25 cellular contexts compared by ENCODE assay signal in the genomic region with DNA sequence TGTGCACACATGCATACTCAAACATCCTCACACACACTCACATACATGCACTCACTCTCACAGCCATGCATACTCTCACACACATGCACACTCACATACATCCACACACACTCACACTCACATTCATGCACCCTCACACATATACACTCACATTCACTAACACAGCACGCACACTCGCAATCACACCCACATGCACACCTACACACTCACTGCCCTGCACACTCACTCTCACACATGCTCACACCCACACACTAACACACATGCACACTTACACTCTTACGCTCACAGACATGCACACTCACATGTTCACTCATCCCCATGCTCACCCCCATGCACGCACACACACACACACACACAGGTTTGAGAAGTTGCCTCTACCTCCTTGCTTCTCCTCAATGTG.
DNase-seq lines count a peak whose midpoint lies in the region; ATAC-seq, FAIRE-seq and TF ChIP-seq lines count a peak whose summit lies in the region.
"Had no signal": no experiment of that assay in that cellular context is flagged by ENCODE, and none has a peak within 500 bp of the region (broad histone marks: within the 10 kb centered on the region; RNA-seq: fewer than 3 reads in every experiment).

No MANE protein-coding gene starts in this region.

- H3K36me3 Mint-ChIP-seq in neural progenitor cell: no peaks in the 10 kb centered on the region
- H3K36me3 Mint-ChIP-seq: CD4-positive, CD25-positive, alpha-beta regulatory T cell; CD8-positive, alpha-beta T cell had no signal

- no peak for DNase-seq in HepG2 (ENCODE audit: low spot score)
- DNase-seq in right lobe of liver: no peak
- DNase-seq in bronchial epithelial cell (ENCODE audit: low read depth): no peak
- no peak for DNase-seq in neural progenitor cell (ENCODE audit: low spot score)
- no peak for DNase-seq in NOMO-1 treated with dmso at 0.1 percent for 144 hours (lab: John Stamatoyannopoulos, UW; ENCODE audit: unreplicated experiment)
- no peak for DNase-seq in DMS153 treated with DMSO at 0.1 percent for 48 hours (lab: John Stamatoyannopoulos, UW; ENCODE audit: unreplicated experiment)
- DNase-seq: Caco-2; CD4-positive, CD25-positive, alpha-beta regulatory T cell; CD8-positive, alpha-beta T cell; DMS153; DMS79; EL; GDM1; GM23248; H9; HFFc6 had no signal

- no peaks in the 10 kb centered on the region for H3K4me1 ChIP-seq in HepG2 (ENCODE audit: insufficient read depth, low read length)
- H3K4me1 ChIP-seq in right lobe of liver: no peaks in the 10 kb centered on the region
- H3K4me1 ChIP-seq in neural progenitor cell: no peaks in the 10 kb centered on the region
- H3K4me1 ChIP-seq: BLaER1, Caco-2 had no signal

- peaks cover 2% of the 10 kb centered on the region for H3K9me3 Mint-ChIP-seq in neural progenitor cell
- H3K9me3 Mint-ChIP-seq: CD8-positive, alpha-beta T cell; H9 had no signal

- H4K20me1 ChIP-seq in HepG2 (ENCODE audit: insufficient read depth, low read length) (no peaks in the 10 kb centered on the region), neural progenitor cell (ENCODE audit: low read depth) (no peaks in the 10 kb centered on the region)
- H4K20me1 ChIP-seq: BLaER1 had no signal

- H3F3A ChIP-seq in neural progenitor cell (ENCODE audit: low read depth): no peaks in the 10 kb centered on the region

- BruUV-seq in HepG2 (replicated peaks; lab: Mats Ljungman, UMichigan): no TSS peak

- no peak overlapping the region for H3K4me2 ChIP-seq in HepG2 (ENCODE audit: low read depth, low read length)
- H3K4me2 ChIP-seq in neural progenitor cell: no peak overlapping the region
- H3K4me2 ChIP-seq: BLaER1 had no signal

- peak overlapping the region; percentile 12 for H3K4me3 Mint-ChIP-seq in neural progenitor cell
- H3K4me3 Mint-ChIP-seq: B cell; CD4-positive, CD25-positive, alpha-beta regulatory T cell; CD8-positive, alpha-beta T cell; H9; HFFc6 had no signal

- H3K27me3 ChIP-seq in HepG2 (ENCODE audit: control insufficient read depth in 1 of 2, insufficient read depth in 2 of 2, low read length in 2 of 2) (peaks cover 0 to 13% of the 10 kb centered on the region in 2 experiments; a peak in 3 of 5 replicates), right lobe of liver (no peaks in the 10 kb centered on the region), bronchial epithelial cell (ENCODE audit: control insufficient read depth, insufficient read depth, low read length) (no peaks in the 10 kb centered on the region), neural progenitor cell (no peaks in the 10 kb centered on the region)
- H3K27me3 ChIP-seq: BLaER1 had no signal

- POLR2A ChIA-PET in HepG2 (lab: Yijun Ruan, JAX): no interaction called here

- H3K4me3 ChIP-seq in HepG2 (replicated peaks in 1 of 3; ENCODE audit: insufficient read depth in 1 of 3, low read depth in 2 of 3, low read length in 3 of 3) (no peak overlapping the region), right lobe of liver (no peak overlapping the region), bronchial epithelial cell (ENCODE audit: low read depth, low read length) (no peak overlapping the region), neural progenitor cell (no peak overlapping the region)
- H3K4me3 ChIP-seq: BLaER1, GM23248 had no signal

- no peak for TF ChIP-seq POLR2A in HepG2 (IDR thresholded peaks at IDR 0.05; ENCODE audit: insufficient read depth in 1 of 2, low read depth in 2 of 2, low read length in 2 of 2)
- no peak for TF ChIP-seq POLR2A in right lobe of liver (IDR thresholded peaks at IDR 0.05)

- no peak for ATAC-seq in HepG2
- ATAC-seq in right lobe of liver: no peak
- ATAC-seq in HG03342 (IDR thresholded peaks at IDR 0.05; ENCODE audit: unreplicated experiment): no peak
- ATAC-seq: CD8-positive, alpha-beta T cell; HCT116 had no signal

- in situ Hi-C loops in HepG2 (cut with HindIII; ENCODE audit: extremely low pct_ligation_motif_present, low pct_unique_long_range_greater_than_20kb): no loop called here

- FAIRE-seq in HepG2 (lab: Jason Lieb, UNC) (no peak), bronchial epithelial cell (lab: Jason Lieb, UNC) (peak; percentile 52)
- FAIRE-seq: A204.1, GM12891, GM18507 had no signal

- peaks cover 2% of the 10 kb centered on the region for H3K4me1 Mint-ChIP-seq in neural progenitor cell
- H3K4me1 Mint-ChIP-seq: B cell; CD4-positive, CD25-positive, alpha-beta regulatory T cell had no signal

- H3K27me3 Mint-ChIP-seq in neural progenitor cell (ENCODE audit: insufficient read depth, low read depth): peaks cover 8% of the 10 kb centered on the region
- H3K27me3 Mint-ChIP-seq: CD4-positive, CD25-positive, alpha-beta regulatory T cell had no signal

- H3K79me2 ChIP-seq in HepG2 (ENCODE audit: insufficient read depth, low read length): no peaks in the 10 kb centered on the region
- no peaks in the 10 kb centered on the region for H3K79me2 ChIP-seq in neural progenitor cell (ENCODE audit: low read depth)

- WGBS in HepG2 (ENCODE audit: low lambda C conversion rate): 17% methylated on average over 4 of the region's 4 CpGs
- WGBS in right lobe of liver (ENCODE audit: insufficient coverage, low coverage, low lambda C conversion rate, missing lambda C conversion rate): 90% methylated on average over 2 of the region's 4 CpGs

- H2AFZ ChIP-seq in HepG2 (ENCODE audit: low read length) (no peak overlapping the region), neural progenitor cell (replicated peaks) (no peak overlapping the region)
- H2AFZ ChIP-seq: GM23248 had no signal

- CTCF ChIA-PET in HepG2 (lab: Yijun Ruan, JAX; ENCODE audit: low intra/inter-chr PET ratio, low total read pairs): no interaction called here

- TF ChIP-seq EP300 in HepG2 (IDR thresholded peaks at IDR 0.05; ENCODE audit: low read depth in 2 of 2, low read length in 2 of 2) (no peak), HepG2 (CRISPR knock-in tag; IDR thresholded peaks at IDR 0.05; ENCODE audit: borderline replicate concordance) (no peak)

- H3K9me3 ChIP-seq in HepG2 (ENCODE audit: low read length): no peaks in the 10 kb centered on the region
- no peaks in the 10 kb centered on the region for H3K9me3 ChIP-seq in right lobe of liver
- no peaks in the 10 kb centered on the region for H3K9me3 ChIP-seq in neural progenitor cell (ENCODE audit: low read depth)
- H3K9me3 ChIP-seq: BLaER1, Caco-2 had no signal

- H3K36me3 ChIP-seq in HepG2 (replicated peaks in 1 of 2; ENCODE audit: control insufficient read depth in 1 of 2, insufficient read depth in 2 of 2, low read length in 2 of 2): no peaks in the 10 kb centered on the region
- no peaks in the 10 kb centered on the region for H3K36me3 ChIP-seq in right lobe of liver
- no peaks in the 10 kb centered on the region for H3K36me3 ChIP-seq in bronchial epithelial cell (ENCODE audit: control insufficient read depth, insufficient read depth, low read length)
- no peaks in the 10 kb centered on the region for H3K36me3 ChIP-seq in neural progenitor cell
- H3K36me3 ChIP-seq: BLaER1 had no signal

- no peak overlapping the region for H3K9ac ChIP-seq in HepG2 (ENCODE audit: insufficient read depth, low read depth, low read length)
- H3K9ac ChIP-seq in neural progenitor cell: no peak overlapping the region
- H3K9ac ChIP-seq: BLaER1, GM23248 had no signal

- H3K27ac ChIP-seq in HepG2 (ENCODE audit: extremely low read length, insufficient read depth, low read length) (no peak overlapping the region), right lobe of liver (no peak overlapping the region), neural progenitor cell (no peak overlapping the region)
- H3K27ac ChIP-seq: 22Rv1, BLaER1, C4-2B, GM23248 had no signal

- intact Hi-C loops in HepG2 (cut with micrococcal nuclease; ENCODE audit: unreplicated experiment) (no loop called here), right lobe of liver (cut with DNase I) (no loop called here)

- TF ChIP-seq CTCF in HepG2 (CRISPR knock-in tag; IDR thresholded peaks at IDR 0.05): no peak
- no peak for TF ChIP-seq CTCF in right lobe of liver (IDR thresholded peaks at IDR 0.05)
- no peak for TF ChIP-seq CTCF in bronchial epithelial cell (IDR thresholded peaks at IDR 0.05; ENCODE audit: insufficient read depth, low read length, severe bottlenecking)
- TF ChIP-seq CTCF in neural progenitor cell (IDR thresholded peaks at IDR 0.05): no peak

- H3K27ac Mint-ChIP-seq in neural progenitor cell: no peak overlapping the region
- H3K27ac Mint-ChIP-seq: B cell; CD4-positive, CD25-positive, alpha-beta regulatory T cell; CD8-positive, alpha-beta T cell; H9; HFFc6 had no signal

- TF ChIP-seq RAD21 in HepG2 (CRISPR knock-in tag; IDR thresholded peaks at IDR 0.05): no peak

TF ChIP-seq in HepG2, 621 proteins besides CTCF, POLR2A, EP300 and RAD21 (continues in another document):
- TF ChIP-seq ZNF383 (CRISPR knock-in tag; IDR thresholded peaks at IDR 0.05; ENCODE audit: borderline replicate concordance) (no peak), BRD4 (CRISPR knock-in tag; IDR thresholded peaks at IDR 0.05) (no peak), CCDC6 (CRISPR knock-in tag; IDR thresholded peaks at IDR 0.05) (no peak), FOXK2 (IDR thresholded peaks at IDR 0.05) (peak; percentile 59; the same call in 1 of the 2 replicates), RARA (CRISPR knock-in tag; IDR thresholded peaks at IDR 0.05) (no peak), ZNF672 (CRISPR knock-in tag; IDR thresholded peaks at IDR 0.05) (no peak)
